In the genomic region with DNA sequence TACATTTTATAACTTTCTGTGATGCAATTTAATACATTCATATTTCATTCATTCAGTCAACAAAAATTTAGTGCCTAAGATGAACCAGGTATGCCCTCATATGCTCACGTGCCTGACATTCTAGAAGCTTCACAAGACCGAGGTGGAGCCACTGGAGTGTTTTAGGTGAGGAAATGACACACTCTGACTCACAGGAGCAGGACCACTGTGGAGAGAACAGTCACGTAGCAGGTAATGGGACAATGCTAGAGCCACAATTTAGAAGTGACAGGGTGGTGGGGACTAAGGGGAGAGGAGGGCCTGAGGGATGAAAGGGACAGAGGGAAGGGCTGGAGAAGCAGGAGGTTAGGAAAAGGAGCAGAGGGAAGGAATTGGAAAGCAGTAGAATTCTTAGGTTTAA, we compare ENCODE assay signal across 12 cellular contexts. TPM values are rescaled to one million over a fixed set of nuclear protein-coding genes. Genes with fewer than 3 reads are reported as not detected.
A peak's percentile ranks its signal among the peaks of the same experiment; 100 is the strongest.
DNase-seq lines count a peak whose midpoint lies in the region; ATAC-seq and TF ChIP-seq lines count a peak whose summit lies in the region.
"Had no signal": no experiment of that assay in that cellular context is flagged by ENCODE, and none has a peak within 500 bp of the region (broad histone marks: within the 10 kb centered on the region; RNA-seq: fewer than 3 reads in every experiment).

No MANE protein-coding gene starts in this region.

- intact Hi-C loops in CD4-positive, alpha-beta T cell (cut with DNase I, micrococcal nuclease), result loop anchor here (5.0 to 10.0 kb wide), 4 partner anchors 37 to 290 kb away; a partner anchor contains a TSS

- H3K27me3 ChIP-seq in CD4-positive, alpha-beta T cell (ENCODE audit: control insufficient read depth, insufficient read depth, low read length), result no peaks in the 10 kb centered on the region
- H3K27me3 ChIP-seq: heart left ventricle, ovary had no signal

- TF ChIP-seq CTCF in CD4-positive, alpha-beta T cell (IDR thresholded peaks at IDR 0.05), result no peak
- TF ChIP-seq CTCF in HFFc6 (IDR thresholded peaks at IDR 0.05), result no peak

- no peak overlapping the region for H3K27ac ChIP-seq in CD4-positive, alpha-beta T cell (ENCODE audit: low read depth, low read length)

- DNase-seq in CD4-positive, alpha-beta T cell, result peak in 2 of 10 experiments; percentile 35 to 41
- no peak for DNase-seq in HFFc6
- DNase-seq in activated CD8-positive, alpha-beta T cell treated with anti-CD3 and anti-CD28 coated beads, Interleukin-2, amount 10 ng/mL, durations not matched to agents 7 days and 5 days, result peak; percentile 45
- DNase-seq in kidney tubule cell (ENCODE audit: low spot score), result peak; percentile 79
- no peak for DNase-seq in NCI-H2081 (lab: John Stamatoyannopoulos, UW)
- DNase-seq: endodermal cell, GOT3, heart left ventricle, ovary had no signal

- peaks cover 26% of the 10 kb centered on the region for H3K4me1 Mint-ChIP-seq in CD4-positive, alpha-beta T cell (ENCODE audit: low read depth)
- H3K4me1 Mint-ChIP-seq in HFFc6 (ENCODE audit: low read depth), result peaks cover 28% of the 10 kb centered on the region
- H3K4me1 Mint-ChIP-seq in activated CD8-positive, alpha-beta T cell treated with anti-CD3 and anti-CD28 coated beads, Interleukin-2, amount 10 ng/mL, durations not matched to agents 7 days and 5 days (ENCODE audit: low read depth), result peaks cover 33% of the 10 kb centered on the region
- H3K4me1 Mint-ChIP-seq: endodermal cell had no signal

- POLR2A ChIA-PET in CD4-positive, alpha-beta T cell (lab: Charles Lee), result interaction anchor here (1.0 kb wide), 1 partner anchor 40 kb away, joined by 3 read pairs; no protein-coding TSS in a partner anchor
- POLR2A ChIA-PET in activated CD8-positive, alpha-beta T cell treated with anti-CD3 and anti-CD28 coated beads, Interleukin-2, amount 10 ng/mL, durations not matched to agents 7 days and 5 days (lab: Charles Lee), result no interaction called here

- H3K36me3 Mint-ChIP-seq in CD4-positive, alpha-beta T cell (ENCODE audit: low read depth), result peaks cover 10% of the 10 kb centered on the region
- H3K36me3 Mint-ChIP-seq in HFFc6 (ENCODE audit: low read depth), result no peaks in the 10 kb centered on the region
- H3K36me3 Mint-ChIP-seq in activated CD8-positive, alpha-beta T cell treated with anti-CD3 and anti-CD28 coated beads, Interleukin-2, amount 10 ng/mL, durations not matched to agents 7 days and 5 days (ENCODE audit: low read depth), result peaks cover 8% of the 10 kb centered on the region

- CTCF ChIA-PET in CD4-positive, alpha-beta T cell (lab: Charles Lee), result interaction anchor here (0.8 kb wide), 1 partner anchor 40 kb away, joined by 3 read pairs; no protein-coding TSS in a partner anchor
- CTCF ChIA-PET in activated CD8-positive, alpha-beta T cell treated with anti-CD3 and anti-CD28 coated beads, Interleukin-2, amount 10 ng/mL, durations not matched to agents 7 days and 5 days (lab: Charles Lee), result no interaction called here

- peak overlapping the region; percentile 92 for H3K27ac Mint-ChIP-seq in CD4-positive, alpha-beta T cell
- H3K27ac Mint-ChIP-seq in HFFc6, result peak overlapping the region; percentile 51
- peak overlapping the region; percentile 79 for H3K27ac Mint-ChIP-seq in activated CD8-positive, alpha-beta T cell treated with anti-CD3 and anti-CD28 coated beads, Interleukin-2, amount 10 ng/mL, durations not matched to agents 7 days and 5 days
- H3K27ac Mint-ChIP-seq: endodermal cell had no signal

- no peaks in the 10 kb centered on the region for H3K9me3 Mint-ChIP-seq in CD4-positive, alpha-beta T cell
- no peaks in the 10 kb centered on the region for H3K9me3 Mint-ChIP-seq in HFFc6
- H3K9me3 Mint-ChIP-seq in activated CD8-positive, alpha-beta T cell treated with anti-CD3 and anti-CD28 coated beads, Interleukin-2, amount 10 ng/mL, durations not matched to agents 7 days and 5 days (ENCODE audit: insufficient read depth), result no peaks in the 10 kb centered on the region
- H3K9me3 Mint-ChIP-seq: endodermal cell had no signal

- peak overlapping the region; percentile 86 for H3K4me3 Mint-ChIP-seq in CD4-positive, alpha-beta T cell
- H3K4me3 Mint-ChIP-seq in HFFc6, result no peak overlapping the region
- peak overlapping the region; percentile 61 for H3K4me3 Mint-ChIP-seq in activated CD8-positive, alpha-beta T cell treated with anti-CD3 and anti-CD28 coated beads, Interleukin-2, amount 10 ng/mL, durations not matched to agents 7 days and 5 days
- H3K4me3 Mint-ChIP-seq: endodermal cell had no signal

- no peak for ATAC-seq in CD4-positive, alpha-beta T cell (ENCODE audit: poor library complexity)
- ATAC-seq in activated CD8-positive, alpha-beta T cell treated with anti-CD3 and anti-CD28 coated beads, Interleukin-2, amount 10 ng/mL, durations not matched to agents 7 days and 5 days, result no peak
- no peak for ATAC-seq in GM19324 (IDR thresholded peaks at IDR 0.05; ENCODE audit: low FRiP score, unreplicated experiment)
- ATAC-seq in HG02678 (IDR thresholded peaks at IDR 0.05; ENCODE audit: unreplicated experiment), result no peak
- ATAC-seq in HG03460 (IDR thresholded peaks at IDR 0.05; ENCODE audit: unreplicated experiment), result no peak
- ATAC-seq: heart left ventricle had no signal

- H3K27me3 Mint-ChIP-seq in CD4-positive, alpha-beta T cell, result no peaks in the 10 kb centered on the region
- H3K27me3 Mint-ChIP-seq in HFFc6 (ENCODE audit: insufficient read depth), result peaks cover 15% of the 10 kb centered on the region
- H3K27me3 Mint-ChIP-seq in activated CD8-positive, alpha-beta T cell treated with anti-CD3 and anti-CD28 coated beads, Interleukin-2, amount 10 ng/mL, durations not matched to agents 7 days and 5 days (ENCODE audit: low read depth), result peaks cover 8% of the 10 kb centered on the region

- no peaks in the 10 kb centered on the region for H3K9me3 ChIP-seq in CD4-positive, alpha-beta T cell (ENCODE audit: control insufficient read depth, low read length)
- H3K9me3 ChIP-seq: heart left ventricle, ovary had no signal

RNA-seq across cellular contexts. Expression of a gene that starts 17.6 kb away (rescaled TPM):
- total RNA-seq in CD4-positive, alpha-beta T cell, result 1,000 to 10,000 TPM; 1,767 to 1,801 TPM
- 100 to 1,000 TPM; 116 to 159 (median 149) TPM for total RNA-seq in HFFc6 (2021; fragmentation: NEBNext Ultra II Directional; extraction: Animal tissue kit (Norgen Biotek cat#: 25700))
- 1,000 to 10,000 TPM; 1,178 to 1,183 TPM for total RNA-seq in activated CD8-positive, alpha-beta T cell treated with anti-CD3 and anti-CD28 coated beads, Interleukin-2, amount 10 ng/mL, durations not matched to agents 7 days and 5 days

Comparison
In these comparisons a context has a peak if more than half of its experiments do, and no peak if none do; other contexts are left out.
1. DNase-seq: peak in activated CD8-positive, alpha-beta T cell treated with anti-CD3 and anti-CD28 coated beads, Interleukin-2, amount 10 ng/mL, durations not matched to agents 7 days and 5 days (single experiment) and kidney tubule cell (single experiment); none in HFFc6 (single experiment) and NCI-H2081 (0 of 2).
2. RNA of a gene that starts 17.6 kb away (total RNA-seq): 1,767 to 1,801 TPM in CD4-positive, alpha-beta T cell and 1,178 to 1,183 TPM in activated CD8-positive, alpha-beta T cell treated with anti-CD3 and anti-CD28 coated beads, Interleukin-2, amount 10 ng/mL, durations not matched to agents 7 days and 5 days; 116 to 159 TPM in HFFc6; every median in the first group is over 4 times any median in the second.
3. Peak in every context shown above with its lines, with median percentiles within 50 percentile points of each other: H3K27ac Mint-ChIP-seq.